Comparison of ENCODE assay signal across 35 cellular contexts in the genomic region with DNA sequence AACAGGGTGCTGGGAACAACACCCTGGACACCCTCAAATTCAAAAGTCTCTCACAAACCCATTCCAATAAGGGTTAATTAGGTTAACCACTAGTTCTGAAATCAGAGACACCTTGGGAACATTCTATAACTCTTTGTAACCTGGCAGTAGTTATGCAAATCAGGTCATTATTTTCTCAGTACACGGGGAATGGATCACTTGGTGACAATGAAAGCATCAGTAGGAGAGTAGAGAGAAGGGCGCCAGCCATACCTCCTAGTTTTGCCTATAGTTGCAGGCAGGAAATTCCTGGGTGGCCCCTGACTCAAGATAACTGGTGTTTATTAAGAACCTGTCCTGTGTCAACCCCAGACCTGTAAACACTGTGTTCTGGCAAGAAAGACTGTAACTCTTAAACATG. TPM values are rescaled to one million over a fixed set of nuclear protein-coding genes. Genes with fewer than 3 reads are reported as not detected.
"Had no signal": no experiment of that assay in that cellular context is flagged by ENCODE, and none has a peak within 500 bp of the region (broad histone marks: within the 10 kb centered on the region; RNA-seq: fewer than 3 reads in every experiment).

No MANE protein-coding gene starts in this region.

- H3K4me3 ChIP-seq: ascending aorta, cardiac muscle cell, PC-9 had no signal

- H3K4me3 Mint-ChIP-seq: activated B cell treated with CpG ODN at 0.5 μM for 24 hours; activated CD8-positive, alpha-beta T cell treated with anti-CD3 and anti-CD28 coated beads, Interleukin-2, amount 10 ng/mL, durations not matched to agents 7 days and 5 days; activated naive CD4-positive, alpha-beta T cell treated with anti-CD3 and anti-CD28 coated beads, Interleukin-2, amount 50 U/mL, for 24 hours; activated naive CD8-positive, alpha-beta T cell treated with anti-CD3 and anti-CD28 coated beads, Interleukin-2, amount 10 ng/mL, durations not matched to agents 7 days and 5 days; activated T-cell treated with anti-CD3 and anti-CD28 coated beads, Interleukin-2, amount 50 U/mL, for 24 hours; central memory CD8-positive, alpha-beta T cell had no signal

- H3K27ac Mint-ChIP-seq: activated CD8-positive, alpha-beta T cell treated with anti-CD3 and anti-CD28 coated beads, Interleukin-2, amount 10 ng/mL, durations not matched to agents 7 days and 5 days; activated naive CD4-positive, alpha-beta T cell treated with anti-CD3 and anti-CD28 coated beads, Interleukin-2, amount 50 U/mL, for 24 hours; activated naive CD8-positive, alpha-beta T cell treated with anti-CD3 and anti-CD28 coated beads, Interleukin-2, amount 10 ng/mL, durations not matched to agents 7 days and 5 days; activated T-cell treated with anti-CD3 and anti-CD28 coated beads, Interleukin-2, amount 50 U/mL, for 24 hours; activated T-helper 2 cell treated with anti-CD3 and anti-CD28 coated beads, Interferon-gamma antibody, Interleukin-2, Interleukin-4, amounts not matched to agents 10 μg/mL and 5 μg/mL and 100 μg/mL, durations not matched to agents 14 hours and 24 hours and 36 hours had no signal

- H3K27me3 ChIP-seq: ascending aorta had no signal

- H3K36me3 Mint-ChIP-seq: activated naive CD4-positive, alpha-beta T cell treated with anti-CD3 and anti-CD28 coated beads, Interleukin-2, amount 50 U/mL, for 24 hours; activated naive CD8-positive, alpha-beta T cell treated with anti-CD3 and anti-CD28 coated beads, Interleukin-2, amount 10 ng/mL, durations not matched to agents 7 days and 5 days had no signal

- H3K9me3 ChIP-seq: ascending aorta had no signal

- DNase-seq: activated B cell treated with CpG ODN at 0.5 μM for 24 hours; activated CD4-positive, alpha-beta T cell treated with anti-CD3 and anti-CD28 coated beads for 48 hours; activated CD4-positive, alpha-beta T cell treated with anti-CD3 and anti-CD28 coated beads, Interleukin-2, amount 50 U/mL, for 4 hours; activated CD4-positive, CD25-positive, alpha-beta regulatory T cell treated with anti-CD3 and anti-CD28 coated beads, Interleukin-2, amount 50 U/mL, for 72 hours; activated CD8-positive, alpha-beta T cell treated with anti-CD3 and anti-CD28 coated beads, Interleukin-2, amount 10 ng/mL, durations not matched to agents 7 days and 5 days; activated gamma-delta T cell; activated naive CD4-positive, alpha-beta T cell treated with Interleukin-2 at 50 U/mL for 16 hours; activated naive CD8-positive, alpha-beta T cell treated with anti-CD3 and anti-CD28 coated beads, Interleukin-2, amount 10 ng/mL, durations not matched to agents 7 days and 5 days; activated T-cell treated with anti-CD3 and anti-CD28 coated beads, Interleukin-2, amount 50 U/mL, for 24 hours; amygdala; MM.1S; MV-4-11; NCI-H1092 treated with DMSO at 0.1 percent for 48 hours; NCI-H1417 treated with DMSO at 0.1 percent for 48 hours; NCI-H187 treated with DMSO at 0.1 percent for 48 hours; NCI-H2081; NCI-H2171 treated with DMSO at 0.1 percent for 48 hours; NCI-H2227 treated with DMSO at 0.1 percent for 48 hours; NCI-H446; NCI-H510A treated with DMSO at 0.1 percent for 48 hours; PC-9; SIG-M5; SW 1271; T-helper 1 cell; T-helper 2 cell; T-helper 9 cell had no signal

- H3K27ac ChIP-seq: ascending aorta, cardiac muscle cell, KMS-11, PC-9, RWPE1 had no signal

- H3K36me3 ChIP-seq: ascending aorta, cardiac muscle cell had no signal

- H3K27me3 Mint-ChIP-seq: activated B cell treated with CpG ODN at 0.5 μM for 24 hours; activated naive CD4-positive, alpha-beta T cell treated with anti-CD3 and anti-CD28 coated beads, Interleukin-2, amount 50 U/mL, for 24 hours; central memory CD8-positive, alpha-beta T cell had no signal

- ATAC-seq: activated CD8-positive, alpha-beta T cell treated with anti-CD3 and anti-CD28 coated beads, Interleukin-2, amount 10 ng/mL, durations not matched to agents 7 days and 5 days; Right ventricle myocardium inferior; SK-N-SH treated with all-trans-retinoic acid at 6 μM for 48 hours had no signal

- H3K9me3 Mint-ChIP-seq: activated B cell treated with CpG ODN at 0.5 μM for 24 hours; activated naive CD4-positive, alpha-beta T cell treated with anti-CD3 and anti-CD28 coated beads, Interleukin-2, amount 50 U/mL, for 24 hours; activated naive CD8-positive, alpha-beta T cell treated with anti-CD3 and anti-CD28 coated beads, Interleukin-2, amount 10 ng/mL, durations not matched to agents 7 days and 5 days; activated T-cell treated with anti-CD3 and anti-CD28 coated beads, Interleukin-2, amount 50 U/mL, for 24 hours; activated T-helper 2 cell treated with anti-CD3 and anti-CD28 coated beads, Interferon-gamma antibody, Interleukin-2, Interleukin-4, amounts not matched to agents 10 μg/mL and 5 μg/mL and 100 μg/mL, durations not matched to agents 14 hours and 24 hours and 36 hours; central memory CD8-positive, alpha-beta T cell had no signal

RNA-seq across cellular contexts. Expression of a gene that starts 2.5 kb away (rescaled TPM):
- total RNA-seq: activated CD8-positive, alpha-beta T cell treated with anti-CD3 and anti-CD28 coated beads, Interleukin-2, amount 10 ng/mL, durations not matched to agents 7 days and 5 days; activated T-helper 2 cell treated with anti-CD3 and anti-CD28 coated beads, Interferon-gamma antibody, Interleukin-2, Interleukin-4, amounts not matched to agents 10 μg/mL and 5 μg/mL and 100 μg/mL, durations not matched to agents 14 hours and 24 hours and 36 hours; ascending aorta had no signal
